In genomic region chr9:78296893-78297671, GRCh38 we compare ENCODE assay signal across 1 cellular context.
TF ChIP-seq lines count a peak whose summit lies in the region.

TSS of gene PSAT1 (plus strand) at chr9:78297125. CDS start at chr9:78297211, 86 bp downstream.

TF ChIP-seq in H1, 55 proteins besides CTCF, POLR2A, EP300 and RAD21 (continued from another document):
- TF ChIP-seq TEAD4 (IDR thresholded peaks at IDR 0.05; ENCODE audit: low read depth, low read length) (0 out of 2 replicates have a peak, but pooled peaks have one; percentile 0), SP2 (IDR thresholded peaks at IDR 0.05; ENCODE audit: low read length) (peak; percentile 47; the same call in 1 of the 2 replicates), ASH2L (IDR thresholded peaks at IDR 0.05; ENCODE audit: low read length) (peak; percentile 88), MAFK (IDR thresholded peaks at IDR 0.05; ENCODE audit: low read depth, low read length) (no peak), CTBP2 (IDR thresholded peaks at IDR 0.05; ENCODE audit: borderline replicate concordance, insufficient read depth, insufficient read length, low read length) (no peak), RNF2 (IDR thresholded peaks at IDR 0.05; ENCODE audit: borderline replicate concordance, low read depth, low read length, missing control alignments, poor library complexity, severe bottlenecking) (no peak), TCF12 (IDR thresholded peaks at IDR 0.05; ENCODE audit: low read depth, low read length) (no peak), ATF2 (IDR thresholded peaks at IDR 0.05; ENCODE audit: low read length) (no peak), KDM4A (IDR thresholded peaks at IDR 0.05; ENCODE audit: low read depth, low read length, severe bottlenecking) (peak; percentile 43), RXRA (IDR thresholded peaks at IDR 0.05; ENCODE audit: insufficient read depth, low read depth, low read length) (no peak), POU5F1 (IDR thresholded peaks at IDR 0.05; ENCODE audit: low read depth, low read length) (no peak), POLR2AphosphoS5 (IDR thresholded peaks at IDR 0.05; ENCODE audit: low read depth, low read length) (peak; percentile 97), NANOG (IDR thresholded peaks at IDR 0.05; ENCODE audit: insufficient read depth, low read depth, low read length, poor library complexity, severe bottlenecking) (no peak), SAP30 (IDR thresholded peaks at IDR 0.05; ENCODE audit: insufficient read depth, insufficient replicate concordance, low read length) (no peak), CREB1 (IDR thresholded peaks at IDR 0.05) (no peak; the same call in none of the 2 replicates), RFX5 (IDR thresholded peaks at IDR 0.05; ENCODE audit: borderline replicate concordance, low read depth, low read length) (no peak; the same call in 1 of the 2 replicates), JUND (IDR thresholded peaks at IDR 0.05; ENCODE audit: low read length) (no peak), CBX5 (IDR thresholded peaks at IDR 0.05; ENCODE audit: low read depth, low read length) (no peak), TAF1 (IDR thresholded peaks at IDR 0.05; ENCODE audit: low read depth, low read length) (peak; percentile 95), PHF8 (conservative IDR thresholded peaks at IDR 0.05; ENCODE audit: low read depth, low read length) (peak; percentile 89), E2F6 (IDR thresholded peaks at IDR 0.05) (peak; percentile 81), CHD2 (IDR thresholded peaks at IDR 0.05; ENCODE audit: low read length) (peak; percentile 86), GTF2F1 (IDR thresholded peaks at IDR 0.05; ENCODE audit: borderline replicate concordance, low read depth, low read length) (peak; percentile 40; the same call in 1 of the 2 replicates), SIRT6 (IDR thresholded peaks at IDR 0.05; ENCODE audit: low read length) (no peak), BACH1 (IDR thresholded peaks at IDR 0.05; ENCODE audit: low read length) (peak; percentile 55; the same call in 1 of the 2 replicates), FOSL1 (IDR thresholded peaks at IDR 0.05; ENCODE audit: insufficient read depth, low read depth, low read length) (0 out of 2 replicates have a peak, but pooled peaks have one; percentile 28), JUN (IDR thresholded peaks at IDR 0.05; ENCODE audit: low read depth, low read length) (no peak), SRF (IDR thresholded peaks at IDR 0.05; ENCODE audit: low read depth, low read length) (no peak), USF2 (IDR thresholded peaks at IDR 0.05; ENCODE audit: low read length) (no peak), EGR1 (IDR thresholded peaks at IDR 0.05; ENCODE audit: borderline replicate concordance, low read depth, low read length) (no peak), SP4 (IDR thresholded peaks at IDR 0.05; ENCODE audit: low read length) (no peak), BCL11A (IDR thresholded peaks at IDR 0.05; ENCODE audit: low read depth in 2 of 2, low read length in 2 of 2) (no peak), BRCA1 (IDR thresholded peaks at IDR 0.05; ENCODE audit: low read depth, low read length) (no peak), CHD1 (IDR thresholded peaks at IDR 0.05; ENCODE audit: low read depth, low read length) (peak; percentile 31), CEBPB (IDR thresholded peaks at IDR 0.05; ENCODE audit: low read depth, low read length) (peak; percentile 96), NRF1 (IDR thresholded peaks at IDR 0.05; ENCODE audit: low read depth, low read length) (no peak), GABPA (IDR thresholded peaks at IDR 0.05; ENCODE audit: borderline replicate concordance, insufficient read depth, low read length) (no peak), MAX (IDR thresholded peaks at IDR 0.05) (peak; percentile 58), SUZ12 (IDR thresholded peaks at IDR 0.05; ENCODE audit: low read length) (no peak), HDAC2 (IDR thresholded peaks at IDR 0.05; ENCODE audit: borderline replicate concordance in 1 of 2, low read depth in 2 of 2, low read length in 2 of 2) (peak in 1 of 2 experiments; percentile 71; a peak in 1 of 4 replicates), KDM1A (IDR thresholded peaks at IDR 0.05; ENCODE audit: borderline replicate concordance, low read length) (no peak), SIN3A (conservative IDR thresholded peaks at IDR 0.05 in 1 of 2, IDR thresholded peaks at IDR 0.05 in 1 of 2; ENCODE audit: low read depth in 1 of 2, low read length in 2 of 2) (peak in 1 of 2 experiments; percentile 19; a peak in 1 of 4 replicates), YY1 (IDR thresholded peaks at IDR 0.05; ENCODE audit: low read depth, low read length) (no peak), RBBP5 (IDR thresholded peaks at IDR 0.05; ENCODE audit: borderline replicate concordance, low read depth, low read length) (peak; percentile 46; the same call in 1 of the 2 replicates), ATF3 (IDR thresholded peaks at IDR 0.05; ENCODE audit: insufficient read depth, low read depth, low read length) (no peak), KDM5A (IDR thresholded peaks at IDR 0.05; ENCODE audit: low read length) (0 out of 2 replicates have a peak, but pooled peaks have one; percentile 18), HDAC6 (IDR thresholded peaks at IDR 0.05; ENCODE audit: low read depth, low read length) (no peak), SIX5 (IDR thresholded peaks at IDR 0.05; ENCODE audit: low read depth, low read length) (no peak), ZNF274 (IDR thresholded peaks at IDR 0.05; ENCODE audit: borderline replicate concordance, extremely low read depth, low read length) (no peak), TBP (IDR thresholded peaks at IDR 0.05; ENCODE audit: low read depth, low read length) (peak; percentile 92), CHD7 (IDR thresholded peaks at IDR 0.05; ENCODE audit: insufficient replicate concordance, low read length) (no peak), EZH2 (IDR thresholded peaks at IDR 0.05; ENCODE audit: low read depth, low read length, severe bottlenecking) (no peak), CBX8 (IDR thresholded peaks at IDR 0.05; ENCODE audit: borderline replicate concordance, low read depth, low read length) (no peak), TAF7 (optimal IDR thresholded peaks at IDR 0.05; ENCODE audit: borderline replicate concordance, low read depth, low read length) (peak; percentile 88)
